In the genomic region with DNA sequence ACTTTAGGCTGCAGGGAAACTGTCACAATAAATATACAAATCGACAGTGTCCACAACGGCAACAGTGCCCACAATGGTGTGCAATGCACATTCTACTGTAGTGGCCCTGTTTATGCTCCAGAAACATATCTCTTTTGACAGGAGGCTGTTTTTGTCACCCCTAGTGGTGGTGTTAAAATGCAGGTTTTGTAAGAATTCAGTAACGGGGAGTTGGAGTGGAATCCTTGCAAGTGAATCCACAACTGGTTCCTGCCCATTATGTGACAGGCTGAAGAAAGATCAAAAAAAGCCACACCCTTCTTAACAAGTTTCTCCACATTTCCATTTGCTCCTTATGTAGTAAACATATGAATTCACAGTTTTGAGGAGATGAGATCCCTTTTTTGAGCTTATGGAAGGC, we compare ENCODE assay signal across 20 cellular contexts. TPM values are rescaled to one million over a fixed set of nuclear protein-coding genes. Genes with fewer than 3 reads are reported as not detected.
A peak's percentile ranks its signal among the peaks of the same experiment; 100 is the strongest.
DNase-seq lines count a peak whose midpoint lies in the region; ATAC-seq and TF ChIP-seq lines count a peak whose summit lies in the region.
"Had no signal": no experiment of that assay in that cellular context is flagged by ENCODE, and none has a peak within 500 bp of the region (broad histone marks: within the 10 kb centered on the region; RNA-seq: fewer than 3 reads in every experiment).

No MANE protein-coding gene starts in this region.

- no peak for TF ChIP-seq POLR2A in HCT116 (IDR thresholded peaks at IDR 0.05; ENCODE audit: borderline replicate concordance, extremely low read depth, insufficient read depth, insufficient read length)

- no peak overlapping the region for H3K4me2 ChIP-seq in DND-41 (ENCODE audit: insufficient read depth, low read length)
- H3K4me2 ChIP-seq in HCT116 (ENCODE audit: low read length) = no peak overlapping the region

- no peaks in the 10 kb centered on the region for H3K4me1 ChIP-seq in DND-41 (ENCODE audit: insufficient read depth, low read length)
- H3K4me1 ChIP-seq in HCT116 (ENCODE audit: control insufficient read depth in 1 of 2, insufficient read depth in 2 of 2, low read length in 2 of 2) = peaks cover 0 to 5% of the 10 kb centered on the region in 2 experiments; a peak in 1 of 4 replicates
- H3K4me1 ChIP-seq: vagina had no signal

- no peak for TF ChIP-seq RAD21 in HCT116 (IDR thresholded peaks at IDR 0.05; ENCODE audit: low read depth)

- no peaks in the 10 kb centered on the region for H3K9me2 ChIP-seq in HCT116 (ENCODE audit: insufficient read depth)

- H3K36me3 ChIP-seq in DND-41 (ENCODE audit: insufficient read depth, low read length) = no peaks in the 10 kb centered on the region
- H3K36me3 ChIP-seq in HCT116 (ENCODE audit: control insufficient read depth in 1 of 2, insufficient read depth in 2 of 2, low read length in 2 of 2) = peaks cover 0 to 7% of the 10 kb centered on the region in 2 experiments; a peak in 1 of 4 replicates
- H3K36me3 ChIP-seq: cardiac muscle cell, vagina had no signal

- intact Hi-C loops in HCT116 (cut with micrococcal nuclease) = no loop called here

- BruUV-seq in HCT116 (replicated peaks; lab: Mats Ljungman, UMichigan) = no TSS peak

- no peak for DNase-seq in DND-41
- no peak for DNase-seq in HCT116 (ENCODE audit: low read depth, low spot score)
- DNase-seq in RPMI8226 = peak; percentile 9
- no peak for DNase-seq in fibroblast of pulmonary artery (ENCODE audit: low read depth)
- DNase-seq in AG08395 (ENCODE audit: low spot score) = no peak
- no peak for DNase-seq in NOMO-1 (lab: John Stamatoyannopoulos, UW; ENCODE audit: unreplicated experiment in 2 of 2)
- DNase-seq: activated CD4-positive, CD25-positive, alpha-beta regulatory T cell treated with anti-CD3 and anti-CD28 coated beads, Interleukin-2, amount 50 U/mL, for 72 hours; CD8-positive, alpha-beta memory T cell; islet precursor cell; naive B cell; NCI-H187 treated with DMSO at 0.1 percent for 48 hours; NCI-H510A; small intestine; stimulated activated CD4-positive, alpha-beta T cell treated with anti-CD3 and anti-CD28 coated beads, Interleukin-4, amount 100 ng/mL, for 1 hour; T-helper 9 cell had no signal

- H3K9ac ChIP-seq in DND-41 (ENCODE audit: low read depth, low read length) = no peak overlapping the region
- H3K9ac ChIP-seq in HCT116 (ENCODE audit: low read length) = no peak overlapping the region

- TF ChIP-seq CTCF in DND-41 (IDR thresholded peaks at IDR 0.05; ENCODE audit: borderline replicate concordance, extremely low read depth, low read length, poor library complexity, severe bottlenecking) (peak; percentile 29), HCT116 (IDR thresholded peaks at IDR 0.05 in 2 of 3, conservative IDR thresholded peaks at IDR 0.05 in 1 of 3; ENCODE audit: borderline replicate concordance in 1 of 3, insufficient read depth in 1 of 3, low read depth in 2 of 3, low read length in 2 of 3) (peak in 2 of 3 experiments; percentile 44 to 46; a peak in 4 of 6 replicates), fibroblast of pulmonary artery (IDR thresholded peaks at IDR 0.05; ENCODE audit: low read length, missing control alignments) (peak; percentile 14)

- H3K27me3 ChIP-seq in DND-41 (ENCODE audit: insufficient read depth, low read length, poor library complexity) (no peaks in the 10 kb centered on the region), HCT116 (ENCODE audit: insufficient read depth, low read length) (no peaks in the 10 kb centered on the region)
- H3K27me3 ChIP-seq: cardiac muscle cell, vagina had no signal

- ATAC-seq in DND-41 (ENCODE audit: insufficient read depth, low read depth) (no peak), HCT116 (peak; percentile 62), GM19467 (IDR thresholded peaks at IDR 0.05; ENCODE audit: unreplicated experiment) (no peak), HG03520 (IDR thresholded peaks at IDR 0.05; ENCODE audit: unreplicated experiment) (no peak)
- ATAC-seq: activated T-helper 17 cell treated with anti-CD3 and anti-CD28 coated beads, Interleukin-2, amount 50 U/mL, for 72 hours had no signal

- H3K27ac ChIP-seq in DND-41 (ENCODE audit: low read length) (no peak overlapping the region), HCT116 (ENCODE audit: low read depth, low read length) (no peak overlapping the region)
- H3K27ac ChIP-seq: cardiac muscle cell, vagina had no signal

- H3K79me2 ChIP-seq in DND-41 (ENCODE audit: insufficient read depth, low read length) = no peaks in the 10 kb centered on the region
- H3K79me2 ChIP-seq in HCT116 (ENCODE audit: insufficient read depth, low read length) = no peaks in the 10 kb centered on the region

- H4K20me1 ChIP-seq in DND-41 (ENCODE audit: insufficient read depth, low read length) (no peaks in the 10 kb centered on the region), HCT116 (ENCODE audit: insufficient read depth) (no peaks in the 10 kb centered on the region)

- POLR2A ChIA-PET in HCT116 (lab: Charles Lee) = no interaction called here

- no peak overlapping the region for H2AFZ ChIP-seq in DND-41 (ENCODE audit: low read depth, low read length)
- no peak overlapping the region for H2AFZ ChIP-seq in HCT116 (ENCODE audit: low read depth, low read length, poor library complexity, severe bottlenecking)

- CTCF ChIA-PET in HCT116 (lab: Charles Lee) = interaction anchor here (0.9 kb wide), 1 partner anchor 98 kb away, joined by 3 read pairs; no protein-coding TSS in a partner anchor

- RAD21 ChIA-PET in HCT116 (lab: Charles Lee; ENCODE audit: low non-redundant PET in 1 of 2, low total read pairs in 2 of 2, uncharacterized antibody in 2 of 2, unreplicated experiment in 2 of 2) = no interaction called here

- no peak overlapping the region for H3K4me3 ChIP-seq in DND-41 (ENCODE audit: low read depth in 1 of 2, low read length in 2 of 2)
- H3K4me3 ChIP-seq in HCT116 (replicated peaks in 1 of 2; ENCODE audit: low read depth in 1 of 2, low read length in 2 of 2) = no peak overlapping the region
- H3K4me3 ChIP-seq in fibroblast of pulmonary artery (replicated peaks; ENCODE audit: low read depth, low read length) = no peak overlapping the region
- H3K4me3 ChIP-seq: cardiac muscle cell, vagina had no signal

- H3K9me3 ChIP-seq in DND-41 (ENCODE audit: insufficient read depth, low read length, severe bottlenecking) (peaks cover 3% of the 10 kb centered on the region), HCT116 (ENCODE audit: control insufficient read depth in 1 of 2, insufficient read depth in 1 of 2, low read depth in 1 of 2, low read length in 2 of 2) (no peaks in the 10 kb centered on the region)
- H3K9me3 ChIP-seq: vagina had no signal

TF ChIP-seq in HCT116, 20 proteins besides CTCF, POLR2A, EP300 and RAD21:
- TF ChIP-seq, protein P1, sequence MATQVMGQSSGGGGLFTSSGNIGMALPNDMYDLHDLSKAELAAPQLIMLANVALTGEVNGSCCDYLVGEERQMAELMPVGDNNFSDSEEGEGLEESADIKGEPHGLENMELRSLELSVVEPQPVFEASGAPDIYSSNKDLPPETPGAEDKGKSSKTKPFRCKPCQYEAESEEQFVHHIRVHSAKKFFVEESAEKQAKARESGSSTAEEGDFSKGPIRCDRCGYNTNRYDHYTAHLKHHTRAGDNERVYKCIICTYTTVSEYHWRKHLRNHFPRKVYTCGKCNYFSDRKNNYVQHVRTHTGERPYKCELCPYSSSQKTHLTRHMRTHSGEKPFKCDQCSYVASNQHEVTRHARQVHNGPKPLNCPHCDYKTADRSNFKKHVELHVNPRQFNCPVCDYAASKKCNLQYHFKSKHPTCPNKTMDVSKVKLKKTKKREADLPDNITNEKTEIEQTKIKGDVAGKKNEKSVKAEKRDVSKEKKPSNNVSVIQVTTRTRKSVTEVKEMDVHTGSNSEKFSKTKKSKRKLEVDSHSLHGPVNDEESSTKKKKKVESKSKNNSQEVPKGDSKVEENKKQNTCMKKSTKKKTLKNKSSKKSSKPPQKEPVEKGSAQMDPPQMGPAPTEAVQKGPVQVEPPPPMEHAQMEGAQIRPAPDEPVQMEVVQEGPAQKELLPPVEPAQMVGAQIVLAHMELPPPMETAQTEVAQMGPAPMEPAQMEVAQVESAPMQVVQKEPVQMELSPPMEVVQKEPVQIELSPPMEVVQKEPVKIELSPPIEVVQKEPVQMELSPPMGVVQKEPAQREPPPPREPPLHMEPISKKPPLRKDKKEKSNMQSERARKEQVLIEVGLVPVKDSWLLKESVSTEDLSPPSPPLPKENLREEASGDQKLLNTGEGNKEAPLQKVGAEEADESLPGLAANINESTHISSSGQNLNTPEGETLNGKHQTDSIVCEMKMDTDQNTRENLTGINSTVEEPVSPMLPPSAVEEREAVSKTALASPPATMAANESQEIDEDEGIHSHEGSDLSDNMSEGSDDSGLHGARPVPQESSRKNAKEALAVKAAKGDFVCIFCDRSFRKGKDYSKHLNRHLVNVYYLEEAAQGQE (IDR thresholded peaks at IDR 0.05; ENCODE audit: low read depth) = no peak
- TF ChIP-seq, protein P2, sequence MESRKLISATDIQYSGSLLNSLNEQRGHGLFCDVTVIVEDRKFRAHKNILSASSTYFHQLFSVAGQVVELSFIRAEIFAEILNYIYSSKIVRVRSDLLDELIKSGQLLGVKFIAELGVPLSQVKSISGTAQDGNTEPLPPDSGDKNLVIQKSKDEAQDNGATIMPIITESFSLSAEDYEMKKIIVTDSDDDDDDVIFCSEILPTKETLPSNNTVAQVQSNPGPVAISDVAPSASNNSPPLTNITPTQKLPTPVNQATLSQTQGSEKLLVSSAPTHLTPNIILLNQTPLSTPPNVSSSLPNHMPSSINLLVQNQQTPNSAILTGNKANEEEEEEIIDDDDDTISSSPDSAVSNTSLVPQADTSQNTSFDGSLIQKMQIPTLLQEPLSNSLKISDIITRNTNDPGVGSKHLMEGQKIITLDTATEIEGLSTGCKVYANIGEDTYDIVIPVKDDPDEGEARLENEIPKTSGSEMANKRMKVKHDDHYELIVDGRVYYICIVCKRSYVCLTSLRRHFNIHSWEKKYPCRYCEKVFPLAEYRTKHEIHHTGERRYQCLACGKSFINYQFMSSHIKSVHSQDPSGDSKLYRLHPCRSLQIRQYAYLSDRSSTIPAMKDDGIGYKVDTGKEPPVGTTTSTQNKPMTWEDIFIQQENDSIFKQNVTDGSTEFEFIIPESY (IDR thresholded peaks at IDR 0.05; ENCODE audit: extremely low read depth, insufficient replicate concordance, low read length) = no peak
- TF ChIP-seq EGR1 (IDR thresholded peaks at IDR 0.05; ENCODE audit: low read depth) = no peak
- TF ChIP-seq, protein P3, sequence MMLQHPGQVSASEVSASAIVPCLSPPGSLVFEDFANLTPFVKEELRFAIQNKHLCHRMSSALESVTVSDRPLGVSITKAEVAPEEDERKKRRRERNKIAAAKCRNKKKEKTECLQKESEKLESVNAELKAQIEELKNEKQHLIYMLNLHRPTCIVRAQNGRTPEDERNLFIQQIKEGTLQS (IDR thresholded peaks at IDR 0.05) = no peak
- no peak for TF ChIP-seq TCF7L2 (IDR thresholded peaks at IDR 0.05; ENCODE audit: borderline replicate concordance, extremely low read depth, insufficient read depth, insufficient read length)
- TF ChIP-seq ELF1 (IDR thresholded peaks at IDR 0.05; ENCODE audit: borderline replicate concordance, low read depth) = no peak
- no peak for TF ChIP-seq JUND (IDR thresholded peaks at IDR 0.05)
TF ChIP-seq in HCT116: peak in this region for 0.

RNA-seq across cellular contexts. Expression of a gene that starts 58.5 kb away (rescaled TPM):
- total RNA-seq in HCT116 (2021; ENCODE audit: unreplicated experiment) = 13.8 TPM
- polyA plus RNA-seq in HCT116 (2012) = 5.3 and 7.5 TPM in 2 replicates
- total RNA-seq: activated T-helper 17 cell treated with anti-CD3 and anti-CD28 coated beads, Interleukin-2, amount 50 U/mL, for 72 hours; CD8-positive, alpha-beta memory T cell had no signal
- polyA plus RNA-seq: CD8-positive, alpha-beta memory T cell had no signal
